Comparison of ENCODE assay signal across 19 cellular contexts in the genomic region with DNA sequence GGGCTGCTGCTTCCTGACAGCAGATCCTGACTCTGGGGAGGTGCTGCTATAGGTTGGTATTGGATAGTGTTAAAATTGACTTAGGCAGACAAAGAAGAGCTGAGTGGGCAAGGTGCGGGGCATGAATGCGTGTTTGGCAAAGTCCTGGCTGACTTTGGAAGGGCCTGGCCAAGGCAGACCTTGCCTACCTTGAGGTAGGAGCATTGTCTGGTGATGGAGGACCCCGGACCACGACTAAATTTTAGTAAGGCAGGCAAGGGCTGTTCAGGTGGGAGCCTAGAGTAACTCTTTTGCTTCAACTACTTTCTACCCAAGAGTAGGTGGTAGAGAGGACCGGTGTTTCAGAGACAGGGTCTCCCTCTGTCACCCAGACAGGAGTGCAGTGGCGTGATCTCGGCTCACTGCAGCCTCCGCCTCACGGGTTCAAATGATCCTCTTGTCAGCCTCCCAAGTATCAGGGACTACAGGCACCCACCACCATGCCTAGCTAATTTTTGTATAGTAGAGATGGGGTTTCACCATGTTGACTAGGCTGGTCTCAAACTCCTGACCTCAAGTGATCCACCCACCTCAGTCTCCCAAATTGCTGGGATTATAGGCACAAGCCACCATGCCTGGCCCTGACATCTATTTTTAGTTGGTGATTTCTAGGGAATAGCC. TPM values are rescaled to one million over a fixed set of nuclear protein-coding genes. Genes with fewer than 3 reads are reported as not detected.
DNase-seq lines count a peak whose midpoint lies in the region; ATAC-seq, FAIRE-seq and TF ChIP-seq lines count a peak whose summit lies in the region.
"Had no signal": no experiment of that assay in that cellular context is flagged by ENCODE, and none has a peak within 500 bp of the region (broad histone marks: within the 10 kb centered on the region; RNA-seq: fewer than 3 reads in every experiment).

No MANE protein-coding gene starts in this region.

- intact Hi-C loops in naive thymus-derived CD4-positive, alpha-beta T cell (cut with micrococcal nuclease), result no loop called here

- H3K4me3 Mint-ChIP-seq in WTC11, result no peak overlapping the region
- no peak overlapping the region for H3K4me3 Mint-ChIP-seq in naive thymus-derived CD4-positive, alpha-beta T cell
- H3K4me3 Mint-ChIP-seq: activated naive CD4-positive, alpha-beta T cell treated with anti-CD3 and anti-CD28 coated beads, Interleukin-2, amount 10 ng/mL, durations not matched to agents 7 days and 5 days; T-helper 2 cell treated with Interferon-gamma antibody and Interleukin-4, amounts not matched to agents 5 μg/mL and 100 μg/mL, for 36 hours had no signal

- no peaks in the 10 kb centered on the region for H3K27me3 ChIP-seq in naive thymus-derived CD4-positive, alpha-beta T cell (ENCODE audit: control insufficient read depth in 2 of 2, insufficient read depth in 2 of 2, low read length in 2 of 2)
- no peaks in the 10 kb centered on the region for H3K27me3 ChIP-seq in Karpas-422 (ENCODE audit: low read length)
- H3K27me3 ChIP-seq: colonic mucosa, uterus had no signal

- H3K9me3 ChIP-seq in A549 (no peaks in the 10 kb centered on the region), Karpas-422 (ENCODE audit: low read length) (no peaks in the 10 kb centered on the region)
- no peaks in the 10 kb centered on the region for H3K9me3 ChIP-seq in naive thymus-derived CD4-positive, alpha-beta T cell (ENCODE audit: control insufficient read depth in 2 of 3, low read length in 3 of 3)
- H3K9me3 ChIP-seq: colonic mucosa, uterus had no signal

- H4K20me1 ChIP-seq in Karpas-422 (ENCODE audit: insufficient read depth, low read depth, low read length), result peaks cover 21% of the 10 kb centered on the region

- H3K4me1 ChIP-seq in A549 (peaks cover 3% of the 10 kb centered on the region; the same call in 2 of the 3 replicates), Karpas-422 (ENCODE audit: low read length) (peaks cover 2% of the 10 kb centered on the region)
- no peaks in the 10 kb centered on the region for H3K4me1 ChIP-seq in naive thymus-derived CD4-positive, alpha-beta T cell (ENCODE audit: control insufficient read depth in 2 of 2, insufficient read depth in 2 of 2, low read length in 2 of 2)
- H3K4me1 ChIP-seq: colonic mucosa, uterus had no signal

- H3K9ac ChIP-seq in Karpas-422 (ENCODE audit: low read length), result no peak overlapping the region

- H3K27ac Mint-ChIP-seq in WTC11, result peak overlapping the region; percentile 61; the same call in 1 of the 2 replicates
- peak overlapping the region in 8 of 9 donors; percentile 14 to 85 (median 62) for H3K27ac Mint-ChIP-seq in naive thymus-derived CD4-positive, alpha-beta T cell
- H3K27ac Mint-ChIP-seq: activated naive CD4-positive, alpha-beta T cell treated with anti-CD3 and anti-CD28 coated beads, Interleukin-2, amount 10 ng/mL, durations not matched to agents 7 days and 5 days; T-helper 2 cell treated with Interferon-gamma antibody and Interleukin-4, amounts not matched to agents 5 μg/mL and 100 μg/mL, for 36 hours had no signal

- H3K4me2 ChIP-seq in A549, result no peak overlapping the region
- no peak overlapping the region for H3K4me2 ChIP-seq in Karpas-422 (ENCODE audit: low read depth, low read length, poor library complexity, severe bottlenecking)

- peaks cover 36% of the 10 kb centered on the region for H3K36me3 Mint-ChIP-seq in WTC11
- H3K36me3 Mint-ChIP-seq in naive thymus-derived CD4-positive, alpha-beta T cell, result peaks cover 0 to 20% (median 6%) of the 10 kb centered on the region in 5 donors

- H3K27me3 Mint-ChIP-seq in WTC11 (ENCODE audit: low read depth), result no peaks in the 10 kb centered on the region
- H3K27me3 Mint-ChIP-seq in naive thymus-derived CD4-positive, alpha-beta T cell, result no peaks in the 10 kb centered on the region
- H3K27me3 Mint-ChIP-seq: activated naive CD4-positive, alpha-beta T cell treated with anti-CD3 and anti-CD28 coated beads, Interleukin-2, amount 10 ng/mL, durations not matched to agents 7 days and 5 days had no signal

- CTCF ChIA-PET in A549 (lab: Yijun Ruan, JAX), result interaction anchor here (0.6 to 28.4 kb wide), 7 partner anchors 10 to 1508 kb away, joined by 3 to 684 read pairs (median 3); no protein-coding TSS in a partner anchor
- CTCF ChIA-PET in WTC11 (lab: Charles Lee), result interaction anchor here (0.6 to 11.0 kb wide), 4 partner anchors 9 to 205 kb away, joined by 3 to 275 read pairs (median 6); no protein-coding TSS in a partner anchor
- CTCF ChIA-PET in naive thymus-derived CD4-positive, alpha-beta T cell (lab: Charles Lee), result interaction anchor here (0.9 to 1.2 kb wide), 2 partner anchors 9 to 203 kb away, joined by 3 read pairs; no protein-coding TSS in a partner anchor

- H3K4me3 ChIP-seq in A549 (no peak overlapping the region), Karpas-422 (ENCODE audit: low read length) (no peak overlapping the region)
- no peak overlapping the region for H3K4me3 ChIP-seq in naive thymus-derived CD4-positive, alpha-beta T cell (ENCODE audit: low read length)
- H3K4me3 ChIP-seq: colonic mucosa, uterus had no signal

- H3K36me3 ChIP-seq in naive thymus-derived CD4-positive, alpha-beta T cell (ENCODE audit: control insufficient read depth in 2 of 3, insufficient read depth in 3 of 3, low read length in 3 of 3), result peaks cover 12 to 42% (median 23%) of the 10 kb centered on the region in 3 experiments
- H3K36me3 ChIP-seq in Karpas-422 (ENCODE audit: insufficient read depth, low read length), result peaks cover 22% of the 10 kb centered on the region; the same call in 1 of the 2 replicates
- H3K36me3 ChIP-seq: colonic mucosa, uterus had no signal

- no peaks in the 10 kb centered on the region for H3K4me1 Mint-ChIP-seq in WTC11
- H3K4me1 Mint-ChIP-seq in naive thymus-derived CD4-positive, alpha-beta T cell, result peaks cover 0 to 20% (median 6%) of the 10 kb centered on the region in 7 donors

- FAIRE-seq in A549 (lab: Jason Lieb, UNC), result no peak
- FAIRE-seq in GM12891 (lab: Jason Lieb, UNC), result no peak

- no peak for TF ChIP-seq RAD21 in A549 (conservative IDR thresholded peaks at IDR 0.05 in 1 of 2, IDR thresholded peaks at IDR 0.05 in 1 of 2)

- DNase-seq in A549 (ENCODE audit: low read depth in 1 of 2, low spot score in 1 of 2) (no peak), GM12891 (ENCODE audit: insufficient read length, low spot score) (no peak), WTC11 (ENCODE audit: low spot score) (no peak), SKM-1 (lab: John Stamatoyannopoulos, UW; ENCODE audit: unreplicated experiment) (no peak), NCI-H524 (lab: John Stamatoyannopoulos, UW) (no peak), Karpas-422 (no peak)
- DNase-seq in naive thymus-derived CD4-positive, alpha-beta T cell, result no peak
- DNase-seq in activated CD4-positive, alpha-beta T cell treated with anti-CD3 and anti-CD28 coated beads for 48 hours, result no peak
- DNase-seq: activated naive CD4-positive, alpha-beta T cell treated with anti-CD3 and anti-CD28 coated beads, Interleukin-2, amount 10 ng/mL, durations not matched to agents 7 days and 5 days; colonic mucosa; COR-L47; foreskin melanocyte; mesenchymal stem cell; NCI-H1105 treated with DMSO at 0.1 percent for 48 hours; NCI-H69; OCI-M1; SIG-M5; uterus had no signal

- no peak for TF ChIP-seq POLR2A in A549 (IDR thresholded peaks at IDR 0.05; ENCODE audit: low read length)
- peak; percentile 80; the same call in 1 of the 2 replicates for TF ChIP-seq POLR2A in GM12891 (IDR thresholded peaks at IDR 0.05; ENCODE audit: low read depth, low read length)

- H3K27ac ChIP-seq in A549 (no peak overlapping the region), Karpas-422 (ENCODE audit: low read length) (no peak overlapping the region)
- no peak overlapping the region for H3K27ac ChIP-seq in naive thymus-derived CD4-positive, alpha-beta T cell (ENCODE audit: low read depth, low read length)
- H3K27ac ChIP-seq: colonic mucosa, uterus had no signal

- whole genome bisulfite sequencing in A549 (ENCODE audit: missing lambda C conversion rate), result 97% methylated on average over 9 of the region's 9 CpGs

- no peak for TF ChIP-seq EP300 in A549 (IDR thresholded peaks at IDR 0.05)

- H2AFZ ChIP-seq in Karpas-422 (ENCODE audit: low read length), result no peak overlapping the region

- H3K79me2 ChIP-seq in Karpas-422 (ENCODE audit: low read length), result no peaks in the 10 kb centered on the region

- H3K9me2 ChIP-seq in Karpas-422 (replicated peaks; ENCODE audit: insufficient read depth, low read length), result no peaks in the 10 kb centered on the region

- POLR2A ChIA-PET in A549 (lab: Yijun Ruan, JAX), result interaction anchor here (1.2 kb wide), 1 partner anchor 14 kb away, joined by 5 read pairs; no protein-coding TSS in a partner anchor
- POLR2A ChIA-PET in WTC11 (lab: Charles Lee), result interaction anchor here (0.6 to 1.1 kb wide), 3 partner anchors 16 to 139 kb away, joined by 3 to 11 read pairs (median 4); no protein-coding TSS in a partner anchor
- POLR2A ChIA-PET in naive thymus-derived CD4-positive, alpha-beta T cell (lab: Charles Lee), result interaction anchor here (0.6 to 1.6 kb wide), 2 partner anchors 22 to 1785 kb away, joined by 4 to 5 read pairs; no protein-coding TSS in a partner anchor

- H3K9me3 Mint-ChIP-seq in WTC11, result no peaks in the 10 kb centered on the region
- H3K9me3 Mint-ChIP-seq in naive thymus-derived CD4-positive, alpha-beta T cell, result peaks cover 0 to 3% (median 0%) of the 10 kb centered on the region in 11 donors
- H3K9me3 Mint-ChIP-seq: activated naive CD4-positive, alpha-beta T cell treated with anti-CD3 and anti-CD28 coated beads, Interleukin-2, amount 10 ng/mL, durations not matched to agents 7 days and 5 days; T-helper 2 cell treated with Interferon-gamma antibody and Interleukin-4, amounts not matched to agents 5 μg/mL and 100 μg/mL, for 36 hours had no signal

- ATAC-seq in A549 (no peak), WTC11 (no peak)
- ATAC-seq in naive thymus-derived CD4-positive, alpha-beta T cell, result peak; percentile 7

- TF ChIP-seq CTCF in A549 (IDR thresholded peaks at IDR 0.05), result no peak
- TF ChIP-seq CTCF in WTC11 (IDR thresholded peaks at IDR 0.05), result no peak

RNA-seq across cellular contexts. Expression of a gene that starts 12.2 kb away (rescaled TPM):
- 2.9 and 3.0 TPM in 2 replicates for polyA plus RNA-seq in A549 (2011; rRNA removed)
- 1.3 and 1.7 TPM in 2 replicates for polyA plus RNA-seq in A549 (2012; cell fraction: cytosol; rRNA removed)
- 3.1 and 3.8 TPM in 2 replicates for polyA plus RNA-seq in A549 (2012; cell fraction: nucleus; rRNA removed)
- 0.83 to 1.0 TPM (median 0.97 TPM) in 3 replicates for polyA plus RNA-seq in A549 (2017; fragmentation: RNase III; extraction: RNeasy Plus Mini Kit Qiagen cat#74134 plus additional on column Dnase treatment)
- 2.7 and 4.2 TPM in 2 replicates for polyA minus RNA-seq in A549 (2011; rRNA and poly(A)+ RNA removed)
- polyA plus RNA-seq in GM12891 (2012; ENCODE audit: low read depth, missing spikeins), result 152 TPM
- 0.33 to 0.76 TPM (median 0.41 TPM) in 3 replicates for total RNA-seq in WTC11 (2021)
- 10 to 100 TPM in 3 of 5 experiments, 1 to 10 TPM in 2; 2.6 to 67.0 (median 10.5) TPM for total RNA-seq in naive thymus-derived CD4-positive, alpha-beta T cell
- polyA plus RNA-seq in naive thymus-derived CD4-positive, alpha-beta T cell, result 1 to 10 TPM in 1 of 2 donors, under 1 TPM in 1; 0.69 to 1.5 TPM
- 2.3 and 10.5 TPM in 2 replicates for total RNA-seq in Karpas-422 (2014; rRNA removed; shearing (Covaris generic); ENCODE audit: low replicate concordance)

RNA-seq across cellular contexts. Expression of a gene that starts 23.4 kb away (rescaled TPM):
- polyA plus RNA-seq in A549 (2011; rRNA removed), result 300 and 364 TPM in 2 replicates
- polyA plus RNA-seq in A549 (2012; cell fraction: cytosol; rRNA removed), result 289 and 308 TPM in 2 replicates
- 226 and 322 TPM in 2 replicates for polyA plus RNA-seq in A549 (2012; cell fraction: nucleus; rRNA removed)
- 343 to 377 TPM (median 361 TPM) in 3 replicates for polyA plus RNA-seq in A549 (2017; fragmentation: RNase III; extraction: RNeasy Plus Mini Kit Qiagen cat#74134 plus additional on column Dnase treatment)
- polyA minus RNA-seq in A549 (2011; rRNA and poly(A)+ RNA removed), result 229 and 243 TPM in 2 replicates
- polyA plus RNA-seq in GM12891 (2012; ENCODE audit: low read depth, missing spikeins), result 285 TPM
- 355 to 373 TPM (median 371 TPM) in 3 replicates for total RNA-seq in WTC11 (2021)
- 100 to 1,000 TPM; 163 to 284 (median 223) TPM for total RNA-seq in naive thymus-derived CD4-positive, alpha-beta T cell
- 100 to 1,000 TPM; 256 to 280 TPM for polyA plus RNA-seq in naive thymus-derived CD4-positive, alpha-beta T cell
- 200 and 286 TPM in 2 replicates for total RNA-seq in Karpas-422 (2014; rRNA removed; shearing (Covaris generic); ENCODE audit: low replicate concordance)

RNA-seq across cellular contexts. Expression of a gene that starts 56.6 kb away (rescaled TPM):
- polyA plus RNA-seq in A549 (2011; rRNA removed) (44.6 and 46.6 TPM in 2 replicates), A549 (2017; fragmentation: RNase III; extraction: RNeasy Plus Mini Kit Qiagen cat#74134 plus additional on column Dnase treatment) (70.9 to 77.7 TPM (median 71.2 TPM) in 3 replicates)
- polyA plus RNA-seq in A549 (2012; cell fraction: cytosol; rRNA removed), result 42.0 and 53.9 TPM in 2 replicates
- polyA plus RNA-seq in A549 (2012; cell fraction: nucleus; rRNA removed), result 18.2 and 37.6 TPM in 2 replicates
- polyA minus RNA-seq in A549 (2011; rRNA and poly(A)+ RNA removed), result 55.7 and 58.3 TPM in 2 replicates
- polyA plus RNA-seq in GM12891 (2012; ENCODE audit: low read depth, missing spikeins), result 41.1 TPM
- total RNA-seq in WTC11 (2021), result 74.1 to 80.7 TPM (median 79.4 TPM) in 3 replicates
- total RNA-seq in naive thymus-derived CD4-positive, alpha-beta T cell, result 10 to 100 TPM; 12.0 to 51.7 (median 15.2) TPM
- polyA plus RNA-seq in naive thymus-derived CD4-positive, alpha-beta T cell, result 10 to 100 TPM; 21.4 to 23.7 TPM
- 18.9 and 27.3 TPM in 2 replicates for total RNA-seq in Karpas-422 (2014; rRNA removed; shearing (Covaris generic); ENCODE audit: low replicate concordance)
